Comparison of ENCODE assay signal across 14 cellular contexts in the genomic region with DNA sequence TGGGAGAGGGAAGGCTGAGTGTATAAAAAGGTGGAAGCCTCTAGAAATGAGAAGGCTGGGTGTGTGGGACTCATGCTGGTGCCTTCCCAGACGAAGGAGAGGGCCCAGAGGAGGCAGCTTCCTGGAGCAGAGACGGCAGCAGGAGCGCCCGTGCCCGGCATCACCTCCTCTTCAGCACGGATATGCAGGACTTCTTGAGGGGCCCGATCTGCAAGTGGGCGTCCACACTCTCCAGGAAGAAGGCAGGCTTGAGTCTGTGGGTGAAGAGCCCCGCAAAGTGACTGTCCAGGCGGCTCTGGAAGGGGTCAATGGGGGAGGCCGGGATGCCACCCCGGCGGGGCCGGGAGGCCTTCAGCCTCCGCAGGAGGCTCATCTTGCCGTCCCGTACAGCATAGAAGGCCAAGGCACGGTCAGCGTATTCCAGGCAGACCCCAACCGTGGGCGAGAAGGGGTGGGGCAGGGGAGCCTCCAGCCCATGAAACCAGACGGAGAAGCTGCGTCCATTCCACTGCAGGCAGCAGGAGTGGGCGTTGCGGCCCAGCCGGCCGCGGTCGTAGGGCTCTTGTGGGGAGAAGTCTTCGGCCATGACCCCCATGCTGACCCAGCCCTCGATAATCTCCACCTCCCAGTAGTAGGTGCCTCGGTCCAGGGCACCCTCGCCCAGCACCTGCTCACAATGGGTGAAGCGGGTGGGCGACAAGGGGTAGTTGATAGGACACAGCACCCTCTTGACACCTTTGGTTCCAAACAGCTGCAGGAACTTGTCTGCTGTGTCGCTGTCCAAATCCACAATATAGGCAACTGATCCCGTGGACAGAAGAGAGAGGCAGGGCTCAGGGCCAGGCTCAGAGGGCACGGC. TPM values are rescaled to one million over a fixed set of nuclear protein-coding genes. Genes with fewer than 3 reads are reported as not detected.
DNase-seq lines count a peak whose midpoint lies in the region; ATAC-seq, FAIRE-seq and TF ChIP-seq lines count a peak whose summit lies in the region.
"Had no signal": no experiment of that assay in that cellular context is flagged by ENCODE, and none has a peak within 500 bp of the region (broad histone marks: within the 10 kb centered on the region; RNA-seq: fewer than 3 reads in every experiment).

No MANE protein-coding gene starts in this region.

- peaks cover 10% of the 10 kb centered on the region; the same call in 1 of the 2 replicates for H4K20me1 ChIP-seq in IMR-90 (ENCODE audit: insufficient read depth, low read length)

- TF ChIP-seq EP300 in A549 (IDR thresholded peaks at IDR 0.05), result no peak

- TF ChIP-seq CTCF in A549 (IDR thresholded peaks at IDR 0.05) (no peak), IMR-90 (conservative IDR thresholded peaks at IDR 0.05; ENCODE audit: low read depth, low read length) (no peak), prostate gland (IDR thresholded peaks at IDR 0.05) (no peak)

- H3K4me3 ChIP-seq in A549 (no peak overlapping the region), IMR-90 (ENCODE audit: insufficient read depth, low read depth, low read length) (no peak overlapping the region), prostate gland (no peak overlapping the region), SJCRH30 (no peak overlapping the region)

- no peak overlapping the region for H4K8ac ChIP-seq in IMR-90 (ENCODE audit: low read depth in 2 of 2, low read length in 2 of 2)

- no peaks in the 10 kb centered on the region for H3K9me3 ChIP-seq in A549
- no peaks in the 10 kb centered on the region for H3K9me3 ChIP-seq in IMR-90 (ENCODE audit: control insufficient read depth, insufficient read depth, low read length)
- no peaks in the 10 kb centered on the region for H3K9me3 ChIP-seq in prostate gland
- H3K9me3 ChIP-seq in SJCRH30 (replicated peaks), result no peaks in the 10 kb centered on the region

- H3K14ac ChIP-seq in IMR-90 (replicated peaks; ENCODE audit: low read depth, low read length), result no peak overlapping the region

- no peak overlapping the region for H2BK20ac ChIP-seq in IMR-90 (ENCODE audit: low read depth, low read length)

- peak overlapping the region; percentile 92 to 94; a peak in 5 of 6 replicates for H3K27ac ChIP-seq in A549
- H3K27ac ChIP-seq in IMR-90 (ENCODE audit: insufficient read depth, low read length), result no peak overlapping the region
- H3K27ac ChIP-seq in cingulate gyrus (ENCODE audit: low read depth, low read length), result peak overlapping the region; percentile 93
- peak overlapping the region; percentile 91 for H3K27ac ChIP-seq in prostate gland
- no peak overlapping the region for H3K27ac ChIP-seq in SJCRH30

- peaks cover 11% of the 10 kb centered on the region for H3K9me1 ChIP-seq in IMR-90 (ENCODE audit: insufficient read depth, low read length)

- no peak overlapping the region for H4K5ac ChIP-seq in IMR-90 (ENCODE audit: low read depth, low read length)

- peaks cover 6% of the 10 kb centered on the region; the same call in 1 of the 2 replicates for H3K36me3 ChIP-seq in IMR-90 (ENCODE audit: control insufficient read depth, insufficient read depth, low read length)
- H3K36me3 ChIP-seq in prostate gland, result no peaks in the 10 kb centered on the region
- H3K36me3 ChIP-seq in SJCRH30, result no peaks in the 10 kb centered on the region

- no peak overlapping the region for H2AFZ ChIP-seq in IMR-90 (replicated peaks; ENCODE audit: low read length, poor library complexity)

- POLR2A ChIA-PET in A549 (lab: Yijun Ruan, JAX), result interaction anchor here (2.3 to 4.5 kb wide), 2 partner anchors 19 to 95 kb away, joined by 11 to 27 read pairs; partner anchors contain the start of gene WBP2
- POLR2A ChIA-PET in IMR-90 (lab: Charles Lee; ENCODE audit: unreplicated experiment), result no interaction called here

- ATAC-seq in A549, result no peak
- no peak for ATAC-seq in IMR-90 (ENCODE audit: low read depth)
- ATAC-seq: left colon had no signal

- no peak overlapping the region for H3K18ac ChIP-seq in IMR-90 (ENCODE audit: low read depth, low read length)

- FAIRE-seq in A549 (lab: Jason Lieb, UNC), result no peak
- no peak for FAIRE-seq in H54 (lab: Jason Lieb, UNC)
- FAIRE-seq: G401.6, TTC549 had no signal

- no peak overlapping the region for H3K56ac ChIP-seq in IMR-90 (ENCODE audit: extremely low read depth, insufficient read depth, low read length)

- DNase-seq in A549 (ENCODE audit: low read depth in 1 of 2, low spot score in 1 of 2), result no peak
- DNase-seq in IMR-90, result no peak
- DNase-seq in prostate gland (ENCODE audit: low spot score), result no peak
- DNase-seq in germinal center (ENCODE audit: low spot score), result no peak
- DNase-seq in H54 (ENCODE audit: insufficient read length, low spot score), result no peak
- DNase-seq in SJCRH30, result no peak
- no peak for DNase-seq in NCI-H2196 treated with DMSO at 0.1 percent for 48 hours (lab: John Stamatoyannopoulos, UW; ENCODE audit: unreplicated experiment)
- DNase-seq: left colon; NCI-H2171 treated with DMSO at 0.1 percent for 48 hours; stimulated activated CD4-positive, alpha-beta T cell treated with anti-CD3 and anti-CD28 coated beads, Interleukin-15, amount 100 ng/mL, for 24 hours had no signal

- H3K4me1 ChIP-seq in A549 (peaks cover 51% of the 10 kb centered on the region), IMR-90 (ENCODE audit: control insufficient read depth, insufficient read depth, low read length) (peaks cover 35% of the 10 kb centered on the region), prostate gland (replicated peaks) (peaks cover 28% of the 10 kb centered on the region), SJCRH30 (peaks cover 37% of the 10 kb centered on the region)

- intact Hi-C loops in IMR-90 (cut with micrococcal nuclease) (loop anchor here (10.0 kb wide), 1 partner anchor 90 kb away; the partner anchor contains the start of gene UNK), prostate gland (cut with DNase I) (loop anchor here (5.0 kb wide), 1 partner anchor 87 kb away; no protein-coding TSS in a partner anchor)

- H3K27me3 ChIP-seq in IMR-90 (ENCODE audit: control insufficient read depth, insufficient read depth, low read length) (no peaks in the 10 kb centered on the region; the same call in 1 of the 2 replicates), prostate gland (replicated peaks; ENCODE audit: insufficient read depth) (no peaks in the 10 kb centered on the region), SJCRH30 (no peaks in the 10 kb centered on the region)

- WGBS in A549 (ENCODE audit: missing lambda C conversion rate), result 94% methylated on average over 38 of the region's 38 CpGs
- WGBS in IMR-90 (ENCODE audit: extremely low coverage in 2 of 2, insufficient read length in 1 of 2), 2 experiments, result 99% methylated on average over 14 of the region's 38 CpGs; no CpG with 5 or more reads in 1 of the 2 experiments
- 91% methylated on average over 38 of the region's 38 CpGs for WGBS in prostate gland

- H2AK9ac ChIP-seq in IMR-90 (replicated peaks; ENCODE audit: low read depth, low read length, poor library complexity), result no peak overlapping the region

- BruUV-seq in IMR-90 (replicated peaks; lab: Mats Ljungman, UMichigan), result no TSS peak

- TF ChIP-seq POLR2A in A549 (IDR thresholded peaks at IDR 0.05; ENCODE audit: low read length) (0 out of 2 replicates have a peak, but pooled peaks have one; percentile 6), IMR-90 (IDR thresholded peaks at IDR 0.05; ENCODE audit: low read depth, low read length) (no peak), prostate gland (IDR thresholded peaks at IDR 0.05) (no peak), H54 (IDR thresholded peaks at IDR 0.05; ENCODE audit: low read depth, low read length) (no peak)

- H3K9ac ChIP-seq in IMR-90 (ENCODE audit: low read depth, low read length), result no peak overlapping the region

- in situ Hi-C loops in IMR-90 (cut with MboI; ENCODE audit: low sequenced_read_pairs), result no loop called here

- TF ChIP-seq RAD21 in A549 (conservative IDR thresholded peaks at IDR 0.05 in 1 of 2, IDR thresholded peaks at IDR 0.05 in 1 of 2) (no peak), IMR-90 (IDR thresholded peaks at IDR 0.05; ENCODE audit: low read length) (no peak)

- no peak overlapping the region for H2BK15ac ChIP-seq in IMR-90 (ENCODE audit: low read depth, low read length)

- no peak overlapping the region for H2BK120ac ChIP-seq in IMR-90 (ENCODE audit: low read depth, low read length)

- H4K91ac ChIP-seq in IMR-90 (ENCODE audit: insufficient read depth, low read depth, low read length), result no peak overlapping the region

- dilution Hi-C loops in IMR-90 (cut with HindIII; ENCODE audit: low sequenced_read_pairs, unreplicated experiment), result no loop called here

- no peak overlapping the region for H2BK5ac ChIP-seq in IMR-90 (ENCODE audit: low read depth, low read length, poor library complexity, severe bottlenecking)

- H2AK5ac ChIP-seq in IMR-90 (ENCODE audit: low read depth, low read length), result peak overlapping the region; percentile 20

- no peak overlapping the region for H3K4ac ChIP-seq in IMR-90 (ENCODE audit: low read depth, low read length)

- H3K4me2 ChIP-seq in A549 (no peak overlapping the region), IMR-90 (ENCODE audit: low read depth, low read length) (no peak overlapping the region)

- no peak overlapping the region for H3K23ac ChIP-seq in IMR-90 (ENCODE audit: low read depth, low read length)

- H3K79me1 ChIP-seq in IMR-90 (ENCODE audit: low read depth in 1 of 2, low read length in 2 of 2), result peaks cover 5 to 42% of the 10 kb centered on the region in 2 experiments; a peak in 3 of 4 replicates

- CTCF ChIA-PET in A549 (lab: Yijun Ruan, JAX) (interaction anchor here (0.6 to 22.8 kb wide), 14 partner anchors 7 to 421 kb away, joined by 3 to 513 read pairs (median 4); partner anchors contain the start of genes GALK1, MRPL38, TRIM65 and WBP2), IMR-90 (lab: Yijun Ruan, JAX) (interaction anchor here (1.5 kb wide), 1 partner anchor 19 kb away, joined by 9 read pairs; the partner anchor contains the start of gene WBP2)

RNA-seq across cellular contexts. Expression of gene TRIM47, which starts 3.8 kb away (rescaled TPM):
- 19.6 and 26.7 TPM in 2 replicates for polyA plus RNA-seq in A549 (2011; rRNA removed)
- 50.0 and 67.2 TPM in 2 replicates for polyA plus RNA-seq in A549 (2012; cell fraction: cytosol; rRNA removed)
- 162 and 183 TPM in 2 replicates for polyA plus RNA-seq in A549 (2012; cell fraction: nucleus; rRNA removed)
- polyA plus RNA-seq in A549 (2017; fragmentation: RNase III; extraction: RNeasy Plus Mini Kit Qiagen cat#74134 plus additional on column Dnase treatment), result 45.3 to 54.7 TPM (median 46.6 TPM) in 3 replicates
- 31.2 and 34.8 TPM in 2 replicates for polyA minus RNA-seq in A549 (2011; rRNA and poly(A)+ RNA removed)
- total RNA-seq in IMR-90 (2012; rRNA removed), result 1.4 TPM in 2 replicates
- 7.2 and 7.5 TPM in 2 replicates for polyA plus RNA-seq in IMR-90 (2012; rRNA removed)
- 5.0 and 7.5 TPM in 2 replicates for polyA plus RNA-seq in IMR-90 (2012; cell fraction: cytosol; rRNA removed)
- 9.3 and 15.7 TPM in 2 replicates for polyA plus RNA-seq in IMR-90 (2012; cell fraction: nucleus; rRNA removed; ENCODE audit: low replicate concordance)
- 10 to 100 TPM; 21.3 to 62.9 TPM for total RNA-seq in prostate gland
- 8.1 and 9.9 TPM in 2 replicates for total RNA-seq in SJCRH30 (2014; rRNA removed; shearing (Covaris generic))
- polyA plus RNA-seq: CD14-positive monocyte had no signal

RNA-seq across cellular contexts. Expression of gene WBP2, which starts 19.4 kb away (rescaled TPM):
- polyA plus RNA-seq in A549 (2011; rRNA removed) (35.6 and 39.7 TPM in 2 replicates), A549 (2017; fragmentation: RNase III; extraction: RNeasy Plus Mini Kit Qiagen cat#74134 plus additional on column Dnase treatment) (111 to 131 TPM (median 116 TPM) in 3 replicates), IMR-90 (2012; rRNA removed) (35.5 and 36.7 TPM in 2 replicates)
- 26.6 and 35.4 TPM in 2 replicates for polyA plus RNA-seq in A549 (2012; cell fraction: cytosol; rRNA removed)
- 60.1 and 71.4 TPM in 2 replicates for polyA plus RNA-seq in A549 (2012; cell fraction: nucleus; rRNA removed)
- 31.8 and 40.3 TPM in 2 replicates for polyA minus RNA-seq in A549 (2011; rRNA and poly(A)+ RNA removed)
- total RNA-seq in IMR-90 (2012; rRNA removed) (7.8 and 9.0 TPM in 2 replicates), prostate gland (100 to 1,000 TPM in 1 of 2 donors, 10 to 100 TPM in 1; 88.9 to 125 TPM)
- polyA plus RNA-seq in IMR-90 (2012; cell fraction: cytosol; rRNA removed), result 28.5 and 41.3 TPM in 2 replicates
- polyA plus RNA-seq in IMR-90 (2012; cell fraction: nucleus; rRNA removed; ENCODE audit: low replicate concordance), result 54.3 and 84.4 TPM in 2 replicates
- 36.3 and 38.3 TPM in 2 replicates for total RNA-seq in SJCRH30 (2014; rRNA removed; shearing (Covaris generic))

RNA-seq across cellular contexts. Expression of gene TRIM65, which starts 22.2 kb away (rescaled TPM):
- 13.5 and 17.4 TPM in 2 replicates for polyA plus RNA-seq in A549 (2011; rRNA removed)
- polyA plus RNA-seq in A549 (2012; cell fraction: cytosol; rRNA removed), result 17.8 and 28.0 TPM in 2 replicates
- polyA plus RNA-seq in A549 (2012; cell fraction: nucleus; rRNA removed), result 46.1 and 47.2 TPM in 2 replicates
- polyA plus RNA-seq in A549 (2017; fragmentation: RNase III; extraction: RNeasy Plus Mini Kit Qiagen cat#74134 plus additional on column Dnase treatment), result 26.2 to 30.2 TPM (median 30.1 TPM) in 3 replicates
- polyA minus RNA-seq in A549 (2011; rRNA and poly(A)+ RNA removed), result 12.7 and 16.0 TPM in 2 replicates
- total RNA-seq in IMR-90 (2012; rRNA removed), result 7.9 and 8.1 TPM in 2 replicates
- polyA plus RNA-seq in IMR-90 (2012; rRNA removed), result 10.6 and 10.8 TPM in 2 replicates
- polyA plus RNA-seq in IMR-90 (2012; cell fraction: cytosol; rRNA removed), result 5.7 and 8.8 TPM in 2 replicates
- polyA plus RNA-seq in IMR-90 (2012; cell fraction: nucleus; rRNA removed; ENCODE audit: low replicate concordance), result 17.0 and 21.9 TPM in 2 replicates
- 10 to 100 TPM; 27.5 to 28.1 TPM for total RNA-seq in prostate gland
- total RNA-seq in SJCRH30 (2014; rRNA removed; shearing (Covaris generic)), result 7.4 and 7.9 TPM in 2 replicates

RNA-seq across cellular contexts. Expression of gene MRPL38, which starts 30.1 kb away (rescaled TPM):
- 43.4 and 53.5 TPM in 2 replicates for polyA plus RNA-seq in A549 (2011; rRNA removed)
- 126 and 151 TPM in 2 replicates for polyA plus RNA-seq in A549 (2012; cell fraction: cytosol; rRNA removed)
- polyA plus RNA-seq in A549 (2012; cell fraction: nucleus; rRNA removed), result 315 and 362 TPM in 2 replicates
- 102 to 105 TPM (median 104 TPM) in 3 replicates for polyA plus RNA-seq in A549 (2017; fragmentation: RNase III; extraction: RNeasy Plus Mini Kit Qiagen cat#74134 plus additional on column Dnase treatment)
- 63.6 and 110 TPM in 2 replicates for polyA minus RNA-seq in A549 (2011; rRNA and poly(A)+ RNA removed)
- total RNA-seq in IMR-90 (2012; rRNA removed), result 13.3 and 15.3 TPM in 2 replicates
- polyA plus RNA-seq in IMR-90 (2012; rRNA removed), result 42.5 and 55.5 TPM in 2 replicates
- 44.8 and 51.3 TPM in 2 replicates for polyA plus RNA-seq in IMR-90 (2012; cell fraction: cytosol; rRNA removed)
- polyA plus RNA-seq in IMR-90 (2012; cell fraction: nucleus; rRNA removed; ENCODE audit: low replicate concordance), result 108 and 241 TPM in 2 replicates
- total RNA-seq in prostate gland, result 10 to 100 TPM; 40.3 to 85.6 TPM
- total RNA-seq in SJCRH30 (2014; rRNA removed; shearing (Covaris generic)), result 43.6 and 47.1 TPM in 2 replicates

RNA-seq across cellular contexts. Expression of gene UNC13D, which starts 30.3 kb away (rescaled TPM):
- 0.97 and 1.6 TPM in 2 replicates for polyA plus RNA-seq in A549 (2011; rRNA removed)
- 1.3 and 2.0 TPM in 2 replicates for polyA plus RNA-seq in A549 (2012; cell fraction: cytosol; rRNA removed)
- polyA plus RNA-seq in A549 (2012; cell fraction: nucleus; rRNA removed), result 6.1 and 10.5 TPM in 2 replicates
- polyA plus RNA-seq in A549 (2017; fragmentation: RNase III; extraction: RNeasy Plus Mini Kit Qiagen cat#74134 plus additional on column Dnase treatment), result 3.5 to 4.5 TPM (median 4.3 TPM) in 3 replicates
- 1.7 and 3.3 TPM in 2 replicates for polyA minus RNA-seq in A549 (2011; rRNA and poly(A)+ RNA removed)
- under 0.01 TPM in 1 of 2 replicates, not detected in the other for total RNA-seq in IMR-90 (2012; rRNA removed)
- 0.31 and 0.52 TPM in 2 replicates for polyA plus RNA-seq in IMR-90 (2012; rRNA removed)
- 0.14 and 1.0 TPM in 2 replicates for polyA plus RNA-seq in IMR-90 (2012; cell fraction: cytosol; rRNA removed)
- 2.1 and 4.2 TPM in 2 replicates for polyA plus RNA-seq in IMR-90 (2012; cell fraction: nucleus; rRNA removed; ENCODE audit: low replicate concordance)
- total RNA-seq in prostate gland, result 10 to 100 TPM in 1 of 2 donors, 1 to 10 TPM in 1; 2.9 to 16.2 TPM
- total RNA-seq in SJCRH30 (2014; rRNA removed; shearing (Covaris generic)), result 1.4 and 3.2 TPM in 2 replicates

Comparison
In these comparisons a context has a peak if more than half of its experiments do, and no peak if none do; other contexts are left out.
1. H3K27ac ChIP-seq: peak in A549 (2 of 2), cingulate gyrus (single experiment) and prostate gland (2 of 2); none in IMR-90 (single experiment) and SJCRH30 (single experiment).